In the genomic region with DNA sequence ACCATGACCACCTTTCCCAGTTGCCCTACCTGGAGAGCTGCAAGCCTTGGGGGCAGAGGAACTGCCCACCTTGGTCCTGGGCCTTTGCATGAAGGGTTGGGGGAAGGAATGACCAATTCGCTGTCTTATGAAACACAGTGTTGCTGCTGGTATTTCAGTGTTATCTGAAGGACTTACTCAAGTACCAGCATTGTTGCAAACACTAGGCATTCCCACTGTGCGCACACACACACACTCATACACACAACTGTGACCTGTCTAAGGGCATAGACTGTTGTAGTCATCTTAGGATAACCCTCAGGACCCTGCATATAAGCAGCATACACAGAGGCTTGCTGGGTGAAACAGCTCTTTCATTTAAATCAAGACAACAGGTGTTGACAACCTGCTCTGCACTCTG, we compare ENCODE assay signal across 9 cellular contexts.
"Had no signal": no experiment of that assay in that cellular context is flagged by ENCODE, and none has a peak within 500 bp of the region (broad histone marks: within the 10 kb centered on the region; RNA-seq: fewer than 3 reads in every experiment).

No MANE protein-coding gene starts in this region.

- ATAC-seq: HCT116, HepG2 had no signal

- H3K4me3 Mint-ChIP-seq: HFFc6, IgD-negative memory B cell had no signal

- H3K9me3 ChIP-seq: HAP-1 had no signal

- H3K4me3 ChIP-seq: GM23248, HAP-1 had no signal

- DNase-seq: GM23248, GOT3, H7, HFFc6 had no signal

- H3K27me3 Mint-ChIP-seq: IgD-negative memory B cell had no signal

- H3K4me1 ChIP-seq: HAP-1 had no signal

- H3K27ac Mint-ChIP-seq: HFFc6, IgD-negative memory B cell had no signal

- H3K36me3 ChIP-seq: HAP-1 had no signal

- H3K4me1 Mint-ChIP-seq: IgD-negative memory B cell had no signal

- H3K27ac ChIP-seq: GM23248, HL-60 had no signal
